1 cellular context compared by ENCODE assay signal in the genomic region with DNA sequence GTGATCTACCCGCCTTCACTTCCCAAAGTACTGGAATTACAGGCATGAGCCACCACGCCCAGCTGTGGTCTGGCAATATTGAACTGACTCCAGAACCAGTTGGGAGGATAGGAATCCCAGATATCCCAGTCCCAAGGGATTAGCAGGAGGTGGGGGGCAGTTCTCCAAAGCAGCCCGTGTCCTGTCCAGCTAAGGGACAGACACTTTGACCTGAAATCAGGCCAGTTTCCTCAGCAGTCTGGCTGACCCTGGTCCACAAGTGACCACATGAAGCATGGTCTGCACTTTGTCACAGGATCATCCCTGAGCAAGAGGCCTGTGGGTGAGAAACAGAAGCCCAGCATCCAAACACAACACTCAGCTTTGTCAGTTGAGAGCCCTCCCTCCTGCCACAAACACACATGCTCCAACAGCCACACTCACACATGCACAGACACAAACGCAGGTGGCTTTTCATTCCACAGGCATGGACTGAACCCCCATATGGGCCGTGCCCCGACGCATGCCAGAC.
TF ChIP-seq lines count a peak whose summit lies in the region.

No MANE protein-coding gene starts in this region.

TF ChIP-seq in H1, 55 proteins besides CTCF, POLR2A, EP300 and RAD21:
- TF ChIP-seq, protein P1, sequence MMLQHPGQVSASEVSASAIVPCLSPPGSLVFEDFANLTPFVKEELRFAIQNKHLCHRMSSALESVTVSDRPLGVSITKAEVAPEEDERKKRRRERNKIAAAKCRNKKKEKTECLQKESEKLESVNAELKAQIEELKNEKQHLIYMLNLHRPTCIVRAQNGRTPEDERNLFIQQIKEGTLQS (IDR thresholded peaks at IDR 0.05; ENCODE audit: insufficient read depth, low read depth, low read length), result no peak
